Comparison of ENCODE assay signal across 1 cellular context in genomic region chr17:38402897-38403296, GRCh38.
TF ChIP-seq lines count a peak whose summit lies in the region.

No MANE protein-coding gene starts in this region.

TF ChIP-seq in IMR-90, 13 proteins besides CTCF, POLR2A, EP300 and RAD21:
- TF ChIP-seq MXI1 (IDR thresholded peaks at IDR 0.05; ENCODE audit: borderline replicate concordance, low read depth, low read length) = no peak
- TF ChIP-seq NFE2L2 (IDR thresholded peaks at IDR 0.05; ENCODE audit: low read depth, low read length) = no peak
- no peak for TF ChIP-seq RFX5 (IDR thresholded peaks at IDR 0.05; ENCODE audit: low read depth, low read length)
- TF ChIP-seq RCOR1 (IDR thresholded peaks at IDR 0.05; ENCODE audit: insufficient replicate concordance, low read length) = no peak
- TF ChIP-seq USF2 (IDR thresholded peaks at IDR 0.05; ENCODE audit: low read depth, low read length) = no peak
- TF ChIP-seq CEBPB (IDR thresholded peaks at IDR 0.05; ENCODE audit: low read depth, low read length) = no peak
- no peak for TF ChIP-seq MAZ (IDR thresholded peaks at IDR 0.05; ENCODE audit: borderline replicate concordance, low read depth, low read length)
- no peak for TF ChIP-seq FOS (IDR thresholded peaks at IDR 0.05; ENCODE audit: low read depth, low read length)
- TF ChIP-seq ELK1 (IDR thresholded peaks at IDR 0.05; ENCODE audit: borderline replicate concordance, low read depth, low read length) = no peak
- TF ChIP-seq BHLHE40 (IDR thresholded peaks at IDR 0.05; ENCODE audit: low read depth, low read length) = no peak
- no peak for TF ChIP-seq CHD1 (IDR thresholded peaks at IDR 0.05; ENCODE audit: low read depth, low read length)
- no peak for TF ChIP-seq SMC3 (IDR thresholded peaks at IDR 0.05; ENCODE audit: low read depth, low read length)
- no peak for TF ChIP-seq MAFK (IDR thresholded peaks at IDR 0.05; ENCODE audit: low read depth, low read length)
